9 cellular contexts compared by ENCODE assay signal in the genomic region with DNA sequence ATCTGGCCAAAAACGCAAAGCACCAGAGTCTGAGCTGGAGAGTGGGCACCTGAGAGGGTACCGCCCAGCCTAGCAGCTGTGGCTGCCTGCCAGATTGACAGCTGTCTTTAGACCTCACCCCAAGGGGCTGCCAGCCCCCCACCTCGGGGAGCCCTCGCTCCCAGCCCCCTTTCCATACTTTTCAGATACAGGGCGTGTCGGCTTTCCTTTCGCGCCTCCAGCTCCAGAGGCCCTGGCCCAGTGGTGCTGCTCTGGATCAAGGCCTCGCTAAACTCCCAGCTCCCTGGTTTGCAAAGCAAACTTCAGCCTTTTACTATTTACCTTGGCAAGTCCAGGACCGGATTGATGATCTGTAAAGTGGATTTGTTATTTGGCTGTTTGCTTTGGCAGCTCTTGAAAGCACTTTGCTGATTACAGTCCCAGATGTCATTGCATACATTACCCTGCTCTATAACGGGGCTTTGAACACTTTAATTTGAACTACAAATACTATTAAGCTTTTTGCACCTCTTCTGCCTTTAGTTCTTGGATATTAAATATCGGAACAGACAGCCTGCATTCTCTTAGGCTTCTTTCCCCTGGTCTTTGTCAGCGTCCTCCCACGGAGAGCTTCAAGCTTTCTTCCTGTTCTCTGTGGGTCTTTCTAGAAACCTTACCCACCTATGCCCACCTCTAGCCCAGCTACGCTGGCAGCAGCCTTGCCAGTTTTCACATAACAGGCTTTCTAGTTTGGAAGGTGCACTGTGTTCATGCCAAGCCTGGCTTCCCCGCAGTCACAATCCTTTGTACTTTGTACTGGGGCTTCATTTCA.
DNase-seq lines count a peak whose midpoint lies in the region; ATAC-seq and TF ChIP-seq lines count a peak whose summit lies in the region.
"Had no signal": no experiment of that assay in that cellular context is flagged by ENCODE, and none has a peak within 500 bp of the region (broad histone marks: within the 10 kb centered on the region; RNA-seq: fewer than 3 reads in every experiment).

No MANE protein-coding gene starts in this region.

- 54% methylated on average over 16 of the region's 16 CpGs for WGBS in right cardiac atrium
- WGBS in thyroid gland, 2 donors, result 26 to 37% methylated on average over 15 of the region's 16 CpGs

- peak overlapping the region; percentile 74 for H3K4me2 ChIP-seq in PC-3 (ENCODE audit: low read length)

- ATAC-seq in PC-3 (peak; percentile 65), right cardiac atrium (peak; percentile 46 to 62), GM21360 (IDR thresholded peaks at IDR 0.05; ENCODE audit: unreplicated experiment) (no peak)

- BruUV-seq in PC-3 (replicated peaks; lab: Mats Ljungman, UMichigan), result no TSS peak

- no peaks in the 10 kb centered on the region for H4K20me1 ChIP-seq in PC-3 (ENCODE audit: low read length)

- intact Hi-C loops in PC-3 (cut with micrococcal nuclease), result loop anchor here (2.0 to 5.0 kb wide), 4 partner anchors 29 to 334 kb away; partner anchors contain the start of gene TBX2
- intact Hi-C loops in right cardiac atrium (cut with DNase I), result no loop called here
- intact Hi-C loops in thyroid gland (cut with DNase I), result no loop called here

- no peak for TF ChIP-seq POLR2A in thyroid gland (IDR thresholded peaks at IDR 0.05)

- H3K27me3 ChIP-seq in PC-3 (ENCODE audit: low read length), result no peaks in the 10 kb centered on the region
- no peaks in the 10 kb centered on the region for H3K27me3 ChIP-seq in right cardiac atrium (ENCODE audit: control insufficient read depth, insufficient read depth)
- H3K27me3 ChIP-seq in thyroid gland, result no peaks in the 10 kb centered on the region

- H3K9me2 ChIP-seq in PC-3 (replicated peaks; ENCODE audit: low read length), result no peaks in the 10 kb centered on the region

- no peak for TF ChIP-seq CTCF in PC-3 (conservative IDR thresholded peaks at IDR 0.05; ENCODE audit: low read depth, low read length)
- no peak for TF ChIP-seq CTCF in thyroid gland (IDR thresholded peaks at IDR 0.05)

- H3K9ac ChIP-seq in PC-3 (ENCODE audit: low read length), result peak overlapping the region; percentile 59

- H3K4me1 ChIP-seq in PC-3 (ENCODE audit: insufficient read depth, low read length), result peaks cover 64% of the 10 kb centered on the region
- H3K4me1 ChIP-seq in right cardiac atrium (ENCODE audit: control insufficient read depth, insufficient read depth, low read length), result peaks cover 12% of the 10 kb centered on the region
- H3K4me1 ChIP-seq in thyroid gland, result peaks cover 44 to 71% of the 10 kb centered on the region in 2 donors

- H2AFZ ChIP-seq in PC-3 (ENCODE audit: low read length), result no peak overlapping the region

- CTCF ChIA-PET in PC-3 (lab: Charles Lee), result interaction anchor here (0.6 to 1.2 kb wide), 6 partner anchors 14 to 365 kb away, joined by 3 to 6 read pairs (median 3); no protein-coding TSS in a partner anchor

- POLR2A ChIA-PET in PC-3 (lab: Charles Lee; ENCODE audit: unreplicated experiment), result interaction anchor here (0.6 to 0.7 kb wide), 2 partner anchors 23 to 653 kb away, joined by 3 to 6 read pairs; no protein-coding TSS in a partner anchor

- DNase-seq in NCI-H1436 (lab: John Stamatoyannopoulos, UW), result peak; percentile 67
- peak; percentile 93 for DNase-seq in PC-3
- DNase-seq in right cardiac atrium, result peak in 2 of 3 donors; percentile 58 to 63
- peak; percentile 58 to 64 for DNase-seq in thyroid gland
- DNase-seq in NCI-H526 (lab: John Stamatoyannopoulos, UW), result no peak
- no peak for DNase-seq in NCI-H226
- no peak for DNase-seq in activated naive CD4-positive, alpha-beta T cell treated with anti-CD3 and anti-CD28 coated beads, Interleukin-2, amount 50 U/mL, for 16 hours
- DNase-seq: T-helper 2 cell had no signal

- H3K79me2 ChIP-seq in PC-3 (ENCODE audit: low read length), result no peaks in the 10 kb centered on the region

- peaks cover 22% of the 10 kb centered on the region for H3F3A ChIP-seq in PC-3 (ENCODE audit: low read length, unreplicated experiment)

- 0 out of 2 replicates have a peak overlapping the region, but pooled peaks have one; percentile 12 for H3K4me3 ChIP-seq in PC-3 (ENCODE audit: low read length)
- no peak overlapping the region for H3K4me3 ChIP-seq in right cardiac atrium (ENCODE audit: low read length)
- no peak overlapping the region for H3K4me3 ChIP-seq in thyroid gland (replicated peaks in 1 of 3)

- H3K9me3 ChIP-seq in PC-3 (ENCODE audit: low read length) (no peaks in the 10 kb centered on the region), right cardiac atrium (ENCODE audit: control insufficient read depth, low read length) (no peaks in the 10 kb centered on the region), thyroid gland (no peaks in the 10 kb centered on the region)

- peak overlapping the region; percentile 93 for H3K27ac ChIP-seq in PC-3 (ENCODE audit: low read length)
- H3K27ac ChIP-seq in right cardiac atrium (ENCODE audit: low read length), result no peak overlapping the region
- peak overlapping the region in 2 of 3 donors; percentile 29 to 83 for H3K27ac ChIP-seq in thyroid gland

- no peaks in the 10 kb centered on the region for H3K36me3 ChIP-seq in PC-3 (ENCODE audit: low read depth, low read length)
- no peaks in the 10 kb centered on the region for H3K36me3 ChIP-seq in thyroid gland

Comparison
In these comparisons a context has a peak if more than half of its experiments do, and no peak if none do; other contexts are left out.
1. DNase-seq: peak in NCI-H1436 (single experiment), PC-3 (single experiment), right cardiac atrium (2 of 3) and thyroid gland (2 of 2); none in NCI-H526 (0 of 2), NCI-H226 (single experiment) and activated naive CD4-positive, alpha-beta T cell treated with anti-CD3 and anti-CD28 coated beads, Interleukin-2, amount 50 U/mL, for 16 hours (single experiment).